ENCODE assay signal across 8 cellular contexts in genomic region chr4:147617173-147617840, GRCh38. TPM values are rescaled to one million over a fixed set of nuclear protein-coding genes. Genes with fewer than 3 reads are reported as not detected.
DNase-seq lines count a peak whose midpoint lies in the region; ATAC-seq and TF ChIP-seq lines count a peak whose summit lies in the region.

TSS of gene TMEM184C (plus strand) at chr4:147617397. CDS start at chr4:147617957, 560 bp downstream.

- peak within 1 kb of the TSS; percentile 94 for H3K4me3 ChIP-seq in DOHH2 (ENCODE audit: low read length)
- peak within 1 kb of the TSS; percentile 98 for H3K4me3 ChIP-seq in GM23338

- H3K4me1 Mint-ChIP-seq in GM23338 (peaks cover 24% of the 10 kb centered on the region), naive B cell (peaks cover 27 to 57% (median 34%) of the 10 kb centered on the region in 3 donors)
- peaks cover 20% of the 10 kb centered on the region for H3K4me1 Mint-ChIP-seq in stimulated activated memory B cell treated with anti-CD40 and anti-IgM and Interleukin-4, amounts not matched to agents 10 μg/mL and 1 μg/mL and 100 μg/mL, for 72 hours

- no peaks in the 10 kb centered on the region for H3K9me3 ChIP-seq in DOHH2 (ENCODE audit: control insufficient read depth, insufficient read depth, low read length)

- H3K4me3 Mint-ChIP-seq in GM23338 (peak within 1 kb of the TSS; percentile 94), naive B cell (peak within 1 kb of the TSS; percentile 90 to 99 (median 98))
- peak within 1 kb of the TSS; percentile 87 for H3K4me3 Mint-ChIP-seq in stimulated activated memory B cell treated with anti-CD40 and anti-IgM and Interleukin-4, amounts not matched to agents 10 μg/mL and 1 μg/mL and 100 μg/mL, for 72 hours

- H3K79me2 ChIP-seq in DOHH2 (ENCODE audit: control insufficient read depth, low read length): peaks cover 49% of the 10 kb centered on the region
- peaks cover 48% of the 10 kb centered on the region for H3K79me2 ChIP-seq in GM23338 (replicated peaks; ENCODE audit: insufficient read depth)

- TF ChIP-seq CTCF in DOHH2 (IDR thresholded peaks at IDR 0.05; ENCODE audit: low read depth, low read length, poor library complexity, severe bottlenecking) (no peak), GM23338 (conservative IDR thresholded peaks at IDR 0.05; ENCODE audit: low read depth in 2 of 2) (no peak)

- H3K36me3 Mint-ChIP-seq in GM23338 (ENCODE audit: low read depth): peaks cover 15% of the 10 kb centered on the region
- H3K36me3 Mint-ChIP-seq in naive B cell: peaks cover 10 to 18% of the 10 kb centered on the region in 2 donors
- H3K36me3 Mint-ChIP-seq in stimulated activated memory B cell treated with anti-CD40 and anti-IgM and Interleukin-4, amounts not matched to agents 10 μg/mL and 1 μg/mL and 100 μg/mL, for 72 hours: peaks cover 16% of the 10 kb centered on the region

- H3K4me1 ChIP-seq in DOHH2 (ENCODE audit: control insufficient read depth, low read length) (peaks cover 30% of the 10 kb centered on the region), GM23338 (ENCODE audit: insufficient read depth) (peaks cover 12% of the 10 kb centered on the region)

- H3K27ac ChIP-seq in DOHH2 (ENCODE audit: low read depth, low read length): peak within 1 kb of the TSS; percentile 62
- peak within 1 kb of the TSS; percentile 93 for H3K27ac ChIP-seq in GM23338 (ENCODE audit: low read depth)

- H3K27ac Mint-ChIP-seq in GM23338 (peak within 1 kb of the TSS; percentile 97), naive B cell (peak within 1 kb of the TSS; percentile 92 to 99 (median 98))
- peak within 1 kb of the TSS; percentile 90 for H3K27ac Mint-ChIP-seq in stimulated activated memory B cell treated with anti-CD40 and anti-IgM and Interleukin-4, amounts not matched to agents 10 μg/mL and 1 μg/mL and 100 μg/mL, for 72 hours

- H3K9me2 ChIP-seq in DOHH2 (replicated peaks; ENCODE audit: control insufficient read depth, low read length): no peaks in the 10 kb centered on the region
- no peaks in the 10 kb centered on the region for H3K9me2 ChIP-seq in GM23338 (ENCODE audit: insufficient read depth)

- no peaks in the 10 kb centered on the region for H3F3A ChIP-seq in DOHH2 (ENCODE audit: control insufficient read depth, insufficient read depth)
- H3F3A ChIP-seq in GM23338 (replicated peaks; ENCODE audit: low read depth): no peaks in the 10 kb centered on the region

- H3K27me3 ChIP-seq in DOHH2 (ENCODE audit: control insufficient read depth, low read length) (no peaks in the 10 kb centered on the region), GM23338 (ENCODE audit: insufficient read depth) (no peaks in the 10 kb centered on the region)

- H2AFZ ChIP-seq in GM23338: peak within 1 kb of the TSS; percentile 79; the same call in 1 of the 2 replicates

- H3K9me3 Mint-ChIP-seq in GM23338: no peaks in the 10 kb centered on the region
- H3K9me3 Mint-ChIP-seq in naive B cell: no peaks in the 10 kb centered on the region
- no peaks in the 10 kb centered on the region for H3K9me3 Mint-ChIP-seq in stimulated activated memory B cell treated with anti-CD40 and anti-IgM and Interleukin-4, amounts not matched to agents 10 μg/mL and 1 μg/mL and 100 μg/mL, for 72 hours

- peak; percentile 98 for ATAC-seq in GM23338
- peak; percentile 95 to 96 for ATAC-seq in naive B cell (ENCODE audit: low read depth in 2 of 2)
- ATAC-seq in stimulated activated memory B cell treated with anti-CD40 and anti-IgM and Interleukin-4, amounts not matched to agents 10 μg/mL and 1 μg/mL and 100 μg/mL, for 72 hours: peak; percentile 100

- H3K27me3 Mint-ChIP-seq in GM23338 (ENCODE audit: insufficient read depth, low read depth, poor library complexity) (peaks cover 4% of the 10 kb centered on the region), naive B cell (peaks cover 9 to 13% (median 12%) of the 10 kb centered on the region in 3 donors)
- no peaks in the 10 kb centered on the region for H3K27me3 Mint-ChIP-seq in stimulated activated memory B cell treated with anti-CD40 and anti-IgM and Interleukin-4, amounts not matched to agents 10 μg/mL and 1 μg/mL and 100 μg/mL, for 72 hours

- DNase-seq in GM23338 (ENCODE audit: low spot score): peak; percentile 98
- peak; percentile 95 for DNase-seq in LHCN-M2 (ENCODE audit: low read depth)
- peak; percentile 96 for DNase-seq in RPMI8226
- peak; percentile 96 to 97 for DNase-seq in activated T-helper 1 cell treated with anti-CD3 and anti-CD28 coated beads, Interleukin-2, amount 50 U/mL, for 16 hours (ENCODE audit: low read depth in 1 of 2, low spot score in 1 of 2)
- peak; percentile 91 for DNase-seq in fibroblast of gingiva (ENCODE audit: low read depth)
- peak; percentile 97 for DNase-seq in naive B cell

- H4K20me1 ChIP-seq in DOHH2 (ENCODE audit: control insufficient read depth, insufficient read depth, low read depth, low read length): no peaks in the 10 kb centered on the region
- H4K20me1 ChIP-seq in GM23338 (replicated peaks; ENCODE audit: insufficient read depth): peaks cover 13% of the 10 kb centered on the region

- peaks cover 10% of the 10 kb centered on the region for H3K36me3 ChIP-seq in DOHH2 (ENCODE audit: control insufficient read depth, low read length)
- H3K36me3 ChIP-seq in GM23338 (ENCODE audit: insufficient read depth): no peaks in the 10 kb centered on the region

- peak within 1 kb of the TSS; percentile 64 for H3K4me2 ChIP-seq in DOHH2 (ENCODE audit: low read length)
- peak within 1 kb of the TSS; percentile 93 for H3K4me2 ChIP-seq in GM23338

TF ChIP-seq in GM23338, 12 proteins besides CTCF, POLR2A, EP300 and RAD21:
- TF ChIP-seq, protein P1, sequence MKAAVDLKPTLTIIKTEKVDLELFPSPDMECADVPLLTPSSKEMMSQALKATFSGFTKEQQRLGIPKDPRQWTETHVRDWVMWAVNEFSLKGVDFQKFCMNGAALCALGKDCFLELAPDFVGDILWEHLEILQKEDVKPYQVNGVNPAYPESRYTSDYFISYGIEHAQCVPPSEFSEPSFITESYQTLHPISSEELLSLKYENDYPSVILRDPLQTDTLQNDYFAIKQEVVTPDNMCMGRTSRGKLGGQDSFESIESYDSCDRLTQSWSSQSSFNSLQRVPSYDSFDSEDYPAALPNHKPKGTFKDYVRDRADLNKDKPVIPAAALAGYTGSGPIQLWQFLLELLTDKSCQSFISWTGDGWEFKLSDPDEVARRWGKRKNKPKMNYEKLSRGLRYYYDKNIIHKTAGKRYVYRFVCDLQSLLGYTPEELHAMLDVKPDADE (IDR thresholded peaks at IDR 0.05): no peak
- TF ChIP-seq POLR2AphosphoS5 (IDR thresholded peaks at IDR 0.05; ENCODE audit: low read depth): peak; percentile 92
- 0 out of 2 replicates have a peak, but pooled peaks have one; percentile 7 for TF ChIP-seq ZNF114 (CRISPR knock-in tag; IDR thresholded peaks at IDR 0.05)
TF ChIP-seq in GM23338: peak in this region for 2.

RNA-seq across cellular contexts. Expression of gene TMEM184C, which starts in this region (rescaled TPM):
- total RNA-seq in GM23338 (2014; rRNA removed; shearing (Covaris generic)): 42.2 TPM in 2 replicates
- polyA plus RNA-seq in GM23338 (2016; fragmentation: Nextera tagmentation; extraction: Ambion mirVana) (12.6 and 15.1 TPM in 2 replicates), naive B cell (ENCODE audit: low read depth in 6 of 6) (10 to 100 TPM in 5 of 6 donors, 1 to 10 TPM in 1; 3.0 to 29.7 (median 18.4) TPM)
- 32.6 and 32.9 TPM in 2 replicates for total RNA-seq in LHCN-M2 (2014; rRNA removed)
- 16.4 TPM for polyA plus RNA-seq in LHCN-M2 (2012)

Comparison
In these comparisons a context has a peak if more than half of its experiments do, and no peak if none do; other contexts are left out.
1. Peak in every context shown above with its lines: DNase-seq, ATAC-seq, H3K4me3 ChIP-seq and H3K27ac ChIP-seq.